18 cellular contexts compared by ENCODE assay signal in the genomic region with DNA sequence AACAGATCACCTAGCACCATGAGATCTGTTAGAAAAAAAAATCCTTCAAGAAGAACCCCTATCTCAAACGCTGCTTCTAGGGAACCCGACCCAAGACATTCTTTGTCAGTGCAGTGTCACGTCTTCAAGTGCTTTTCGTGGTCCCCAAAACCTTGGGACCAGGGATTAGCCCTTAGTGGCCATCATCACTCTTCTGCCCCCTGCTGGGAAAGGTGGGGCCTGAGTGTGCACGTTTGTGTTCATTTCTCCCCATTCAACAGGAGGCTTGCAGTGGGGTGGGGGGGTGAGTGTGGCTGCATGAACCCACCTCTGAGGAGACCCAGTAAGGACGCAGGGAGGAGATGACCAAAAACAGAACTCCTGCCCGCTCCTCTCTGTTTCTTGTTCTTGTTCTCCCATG. TPM values are rescaled to one million over a fixed set of nuclear protein-coding genes. Genes with fewer than 3 reads are reported as not detected.
DNase-seq lines count a peak whose midpoint lies in the region; ATAC-seq and TF ChIP-seq lines count a peak whose summit lies in the region.
"Had no signal": no experiment of that assay in that cellular context is flagged by ENCODE, and none has a peak within 500 bp of the region (broad histone marks: within the 10 kb centered on the region; RNA-seq: fewer than 3 reads in every experiment).

No MANE protein-coding gene starts in this region.

- no peaks in the 10 kb centered on the region for H3K79me2 ChIP-seq in MM.1S (ENCODE audit: low read length)

- H3K4me1 Mint-ChIP-seq in chondrocyte (ENCODE audit: low read depth), result no peaks in the 10 kb centered on the region
- H3K4me1 Mint-ChIP-seq: activated B cell treated with CpG ODN at 0.5 μM for 24 hours, B cell, immature natural killer cell, memory B cell had no signal

- intact Hi-C loops in left colon (cut with DNase I, micrococcal nuclease), result no loop called here

- H3F3A ChIP-seq in MM.1S (ENCODE audit: insufficient read depth, low read length), result no peaks in the 10 kb centered on the region

- H3K4me1 ChIP-seq in MM.1S (ENCODE audit: low read length), result no peaks in the 10 kb centered on the region
- H3K4me1 ChIP-seq: upper lobe of right lung had no signal

- TF ChIP-seq CTCF in MM.1S (IDR thresholded peaks at IDR 0.05; ENCODE audit: low read length) (peak; percentile 24), chondrocyte (IDR thresholded peaks at IDR 0.05) (peak; percentile 10)

- H3K9me3 ChIP-seq in MM.1S (replicated peaks; ENCODE audit: insufficient read depth, low read length), result no peaks in the 10 kb centered on the region
- H3K9me3 ChIP-seq: upper lobe of right lung had no signal

- no peak overlapping the region for H3K27ac Mint-ChIP-seq in chondrocyte (ENCODE audit: unreplicated experiment)
- H3K27ac Mint-ChIP-seq: activated B cell treated with CpG ODN at 0.5 μM for 24 hours; activated naive CD8-positive, alpha-beta T cell; B cell; immature natural killer cell; memory B cell had no signal

- peaks cover 9% of the 10 kb centered on the region for H3K9me3 Mint-ChIP-seq in chondrocyte (ENCODE audit: low read depth)
- H3K9me3 Mint-ChIP-seq: activated B cell treated with CpG ODN at 0.5 μM for 24 hours, immature natural killer cell, memory B cell had no signal

- no peak overlapping the region for H3K27ac ChIP-seq in MM.1S (ENCODE audit: low read length)
- H3K27ac ChIP-seq: upper lobe of right lung had no signal

- H3K4me3 ChIP-seq in MM.1S (ENCODE audit: low read length), result no peak overlapping the region
- H3K4me3 ChIP-seq: upper lobe of right lung had no signal

- no peaks in the 10 kb centered on the region for H3K27me3 ChIP-seq in MM.1S (replicated peaks; ENCODE audit: insufficient read depth, low read length)
- H3K27me3 ChIP-seq: upper lobe of right lung had no signal

- no peaks in the 10 kb centered on the region for H3K9me2 ChIP-seq in MM.1S (replicated peaks; ENCODE audit: insufficient read depth, low read length)

- H3K36me3 Mint-ChIP-seq in chondrocyte (ENCODE audit: low read depth), result peaks cover 6% of the 10 kb centered on the region
- H3K36me3 Mint-ChIP-seq: activated naive CD8-positive, alpha-beta T cell; immature natural killer cell; memory B cell had no signal

- H3K4me3 Mint-ChIP-seq in chondrocyte (ENCODE audit: unreplicated experiment), result no peak overlapping the region
- H3K4me3 Mint-ChIP-seq: activated B cell treated with CpG ODN at 0.5 μM for 24 hours; activated naive CD8-positive, alpha-beta T cell; B cell; immature natural killer cell; memory B cell had no signal

- no peak overlapping the region for H3K9ac ChIP-seq in MM.1S (ENCODE audit: low read length)

- H3K27me3 Mint-ChIP-seq in chondrocyte (ENCODE audit: low read depth), result peaks cover 23% of the 10 kb centered on the region

- DNase-seq in stimulated activated CD4-positive, alpha-beta T cell treated with anti-CD3 and anti-CD28 coated beads, Interleukin-15, amount 100 ng/mL, for 24 hours, result peak; percentile 19
- no peak for DNase-seq in stimulated activated CD4-positive, alpha-beta T cell treated with anti-CD3 and anti-CD28 coated beads, Interleukin-2, amount 100 ng/mL, for 48 hours
- DNase-seq in MM.1S (no peak), chondrocyte (ENCODE audit: low spot score) (no peak), cerebellar cortex (ENCODE audit: low spot score) (no peak), left colon (no peak)
- DNase-seq: activated B cell treated with CpG ODN at 0.5 μM for 24 hours; DMS153; immature natural killer cell; NCI-H510A; stimulated activated CD4-positive, alpha-beta T cell treated with anti-CD3 and anti-CD28 coated beads, Interleukin-4, amount 100 ng/mL, for 1 hour; upper lobe of right lung had no signal

- H3K36me3 ChIP-seq in MM.1S (replicated peaks; ENCODE audit: insufficient read depth, low read length), result no peaks in the 10 kb centered on the region
- H3K36me3 ChIP-seq: upper lobe of right lung had no signal

- H3K4me2 ChIP-seq in MM.1S (ENCODE audit: low read depth, low read length), result no peak overlapping the region

- ATAC-seq in GM19328 (IDR thresholded peaks at IDR 0.05; ENCODE audit: unreplicated experiment) (no peak), HG02973 (IDR thresholded peaks at IDR 0.05; ENCODE audit: unreplicated experiment) (no peak), left colon (no peak)
- ATAC-seq: Panc1 had no signal

- no peak overlapping the region for H2AFZ ChIP-seq in MM.1S (ENCODE audit: low read length)

- no peaks in the 10 kb centered on the region for H4K20me1 ChIP-seq in MM.1S (ENCODE audit: insufficient read depth, low read length)

RNA-seq across cellular contexts. Expression of gene ADRA1D, which starts 15.6 kb away (rescaled TPM):
- total RNA-seq in chondrocyte, result not detected in 3 replicates
- total RNA-seq in left colon, result under 1 TPM in 1 of 2 donors, not detected in 1; 0.84 TPM
- total RNA-seq: activated B cell treated with CpG ODN at 0.5 μM for 24 hours, B cell had no signal
